10 cellular contexts compared by ENCODE assay signal in genomic region chr13:39148513-39148961, GRCh38.
DNase-seq lines count a peak whose midpoint lies in the region; ATAC-seq and TF ChIP-seq lines count a peak whose summit lies in the region.
"Had no signal": no experiment of that assay in that cellular context is flagged by ENCODE, and none has a peak within 500 bp of the region (broad histone marks: within the 10 kb centered on the region; RNA-seq: fewer than 3 reads in every experiment).

No MANE protein-coding gene starts in this region.

- peaks cover 0 to 5% (median 1%) of the 10 kb centered on the region in 9 donors for H3K9me3 Mint-ChIP-seq in naive thymus-derived CD8-positive, alpha-beta T cell

- H3K9me3 ChIP-seq in RWPE2 (ENCODE audit: severe bottlenecking), result no peaks in the 10 kb centered on the region
- H3K9me3 ChIP-seq: vagina had no signal

- POLR2A ChIA-PET in naive thymus-derived CD8-positive, alpha-beta T cell (lab: Charles Lee), result no interaction called here

- no peaks in the 10 kb centered on the region for H3K36me3 Mint-ChIP-seq in naive thymus-derived CD8-positive, alpha-beta T cell

- peaks cover 0 to 2% (median 0%) of the 10 kb centered on the region in 4 donors for H3K4me1 Mint-ChIP-seq in naive thymus-derived CD8-positive, alpha-beta T cell

- TF ChIP-seq CTCF in GM12865 (IDR thresholded peaks at IDR 0.05; ENCODE audit: insufficient read depth, low read depth, low read length, missing control alignments) (no peak), RWPE2 (IDR thresholded peaks at IDR 0.05; ENCODE audit: poor library complexity, severe bottlenecking) (no peak)

- ATAC-seq in RWPE2 (ENCODE audit: low read depth) (peak; percentile 88), HG03565 (IDR thresholded peaks at IDR 0.05; ENCODE audit: unreplicated experiment) (no peak)
- no peak for ATAC-seq in naive thymus-derived CD8-positive, alpha-beta T cell

- peaks cover 15 to 52% (median 15%) of the 10 kb centered on the region in 5 donors for H3K27me3 Mint-ChIP-seq in naive thymus-derived CD8-positive, alpha-beta T cell

- H3K4me1 ChIP-seq in RWPE2 (ENCODE audit: insufficient read depth, poor library complexity, severe bottlenecking), result peaks cover 4% of the 10 kb centered on the region
- H3K4me1 ChIP-seq: vagina had no signal

- H3K36me3 ChIP-seq in RWPE2 (ENCODE audit: low read depth), result no peaks in the 10 kb centered on the region
- H3K36me3 ChIP-seq in H7 (replicated peaks; ENCODE audit: control insufficient read depth, insufficient read depth, low read length), result no peaks in the 10 kb centered on the region
- H3K36me3 ChIP-seq: vagina had no signal

- no peak overlapping the region for H3K27ac ChIP-seq in RWPE2 (ENCODE audit: poor library complexity, severe bottlenecking)
- H3K27ac ChIP-seq: vagina had no signal

- no peak overlapping the region for H3K4me3 ChIP-seq in GM12865 (ENCODE audit: low read depth, low read length)
- H3K4me3 ChIP-seq in RWPE2 (ENCODE audit: severe bottlenecking), result no peak overlapping the region
- no peak overlapping the region for H3K4me3 ChIP-seq in H7 (ENCODE audit: insufficient read depth, low read depth, low read length)
- H3K4me3 ChIP-seq: vagina had no signal

- H3K27ac Mint-ChIP-seq in naive thymus-derived CD8-positive, alpha-beta T cell, result no peak overlapping the region

- DNase-seq in AG08395 (ENCODE audit: low spot score) (peak; percentile 55), GM12865 (ENCODE audit: low read depth) (peak; percentile 21), RWPE2 (ENCODE audit: low spot score) (no peak), glomerular visceral epithelial cell (ENCODE audit: extremely low spot score) (peak; percentile 79), H7 (no peak), HuH-7.5 (ENCODE audit: low spot score) (no peak)
- DNase-seq in naive thymus-derived CD8-positive, alpha-beta T cell, result no peak
- DNase-seq: NCI-H510A had no signal

- peaks cover 12% of the 10 kb centered on the region for H3K27me3 ChIP-seq in RWPE2 (ENCODE audit: insufficient read depth, poor library complexity, severe bottlenecking)
- H3K27me3 ChIP-seq in H7 (ENCODE audit: control insufficient read depth, insufficient read depth, low read length), result no peaks in the 10 kb centered on the region
- H3K27me3 ChIP-seq: vagina had no signal

- H3K4me3 Mint-ChIP-seq in naive thymus-derived CD8-positive, alpha-beta T cell, result no peak overlapping the region

Comparison
In these comparisons a context has a peak if more than half of its experiments do, and no peak if none do; other contexts are left out.
1. DNase-seq: peak in AG08395 (single experiment), GM12865 (single experiment) and glomerular visceral epithelial cell (single experiment); none in RWPE2 (single experiment), naive thymus-derived CD8-positive, alpha-beta T cell (0 of 10), H7 (single experiment) and HuH-7.5 (single experiment).